ENCODE assay signal across 16 cellular contexts in the genomic region with DNA sequence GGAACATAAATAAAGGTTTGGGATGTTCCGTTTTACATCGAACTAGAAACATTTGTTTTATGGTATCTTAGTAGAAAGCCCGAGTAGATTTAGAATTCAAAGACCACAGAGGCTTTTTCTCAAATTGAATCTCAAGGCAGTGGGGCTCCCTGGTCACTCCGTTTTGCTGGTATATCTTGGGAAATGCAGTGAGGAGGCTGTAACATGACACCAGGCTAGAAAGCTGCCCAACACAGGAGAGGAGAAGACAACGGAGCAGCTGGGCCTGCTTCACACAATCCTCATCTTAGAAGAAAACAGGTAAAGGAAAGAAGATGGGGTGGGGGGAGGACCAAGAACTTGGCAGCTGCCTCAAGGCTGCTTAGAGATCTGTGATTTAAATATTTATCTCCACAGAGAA. TPM values are rescaled to one million over a fixed set of nuclear protein-coding genes. Genes with fewer than 3 reads are reported as not detected.
DNase-seq lines count a peak whose midpoint lies in the region; ATAC-seq and TF ChIP-seq lines count a peak whose summit lies in the region.
"Had no signal": no experiment of that assay in that cellular context is flagged by ENCODE, and none has a peak within 500 bp of the region (broad histone marks: within the 10 kb centered on the region; RNA-seq: fewer than 3 reads in every experiment).

No MANE protein-coding gene starts in this region.

- H3K27ac Mint-ChIP-seq in MCF 10A (ENCODE audit: low read depth, unreplicated experiment): no peak overlapping the region
- no peak overlapping the region for H3K27ac Mint-ChIP-seq in immature natural killer cell
- no peak overlapping the region for H3K27ac Mint-ChIP-seq in activated T-cell treated with anti-CD3 and anti-CD28 coated beads, Interleukin-2, amount 50 U/mL, for 72 hours
- H3K27ac Mint-ChIP-seq: T-helper 17 cell, type B pancreatic cell had no signal

- H3K9ac ChIP-seq in mammary epithelial cell (ENCODE audit: insufficient read depth, low read length) (no peak overlapping the region), iPS-20b (ENCODE audit: low read depth, low read length) (peak overlapping the region; percentile 29; the same call in 1 of the 2 replicates), MM.1S (ENCODE audit: low read length) (no peak overlapping the region)

- DNase-seq in MCF 10A (ENCODE audit: unreplicated experiment) (peak; percentile 61), mammary epithelial cell (no peak), astrocyte of the hippocampus (ENCODE audit: low read depth, low spot score) (peak; percentile 71), immature natural killer cell (no peak), MM.1S (no peak)
- DNase-seq in activated T-cell treated with anti-CD3 and anti-CD28 coated beads, Interleukin-2, amount 50 U/mL, for 72 hours: no peak
- DNase-seq: activated CD4-positive, alpha-beta T cell treated with anti-CD3 and anti-CD28 coated beads, Interleukin-2, amount 50 U/mL, for 48 hours; activated gamma-delta T cell; EL; left cardiac atrium; NCI-H2081 treated with DMSO at 0.1 percent for 48 hours; PC-9; T-helper 17 cell had no signal

- no peaks in the 10 kb centered on the region for H3K9me2 ChIP-seq in MM.1S (replicated peaks; ENCODE audit: insufficient read depth, low read length)

- H2AFZ ChIP-seq in mammary epithelial cell (ENCODE audit: low read depth, low read length): no peak overlapping the region
- H2AFZ ChIP-seq in MM.1S (ENCODE audit: low read length): no peak overlapping the region
- H2AFZ ChIP-seq: PC-9 had no signal

- TF ChIP-seq CTCF in MCF 10A (IDR thresholded peaks at IDR 0.05; ENCODE audit: unreplicated experiment): no peak
- no peak for TF ChIP-seq CTCF in mammary epithelial cell (conservative IDR thresholded peaks at IDR 0.05 in 1 of 2, IDR thresholded peaks at IDR 0.05 in 1 of 2; ENCODE audit: extremely low read depth in 1 of 2, insufficient read depth in 1 of 2, low read depth in 1 of 2, low read length in 2 of 2)
- no peak for TF ChIP-seq CTCF in MM.1S (IDR thresholded peaks at IDR 0.05; ENCODE audit: low read length)

- no peak overlapping the region for H3K27ac ChIP-seq in mammary epithelial cell (ENCODE audit: insufficient read depth, low read depth, low read length)
- H3K27ac ChIP-seq in iPS-20b (ENCODE audit: low read length): no peak overlapping the region
- H3K27ac ChIP-seq in MM.1S (ENCODE audit: low read length): no peak overlapping the region
- H3K27ac ChIP-seq: PC-9 had no signal

- no peak overlapping the region for H3K4me3 ChIP-seq in mammary epithelial cell (replicated peaks in 1 of 3; ENCODE audit: insufficient read depth in 1 of 3, low read depth in 2 of 3, low read length in 3 of 3)
- no peak overlapping the region for H3K4me3 ChIP-seq in iPS-20b (ENCODE audit: low read length)
- no peak overlapping the region for H3K4me3 ChIP-seq in MM.1S (ENCODE audit: low read length)
- H3K4me3 ChIP-seq: PC-9 had no signal

- WGBS in mammary epithelial cell (ENCODE audit: low coverage, missing lambda C conversion rate): 59% methylated on average over 5 of the region's 5 CpGs

- POLR2A ChIA-PET in MCF 10A (lab: Yijun Ruan, JAX): no interaction called here

- H3K4me3 Mint-ChIP-seq in MCF 10A (ENCODE audit: unreplicated experiment) (no peak overlapping the region), immature natural killer cell (no peak overlapping the region)
- H3K4me3 Mint-ChIP-seq in activated T-cell treated with anti-CD3 and anti-CD28 coated beads, Interleukin-2, amount 50 U/mL, for 72 hours: no peak overlapping the region
- H3K4me3 Mint-ChIP-seq: T-helper 17 cell, type B pancreatic cell had no signal

- no peaks in the 10 kb centered on the region for H3K27me3 ChIP-seq in mammary epithelial cell (ENCODE audit: insufficient read depth, low read length)
- H3K27me3 ChIP-seq in iPS-20b (ENCODE audit: insufficient read depth, low read length): no peaks in the 10 kb centered on the region
- H3K27me3 ChIP-seq in MM.1S (replicated peaks; ENCODE audit: insufficient read depth, low read length): no peaks in the 10 kb centered on the region

- H3K9me3 Mint-ChIP-seq in MCF 10A (ENCODE audit: unreplicated experiment) (no peaks in the 10 kb centered on the region), immature natural killer cell (peaks cover 0 to 3% (median 0%) of the 10 kb centered on the region in 6 donors)
- no peaks in the 10 kb centered on the region for H3K9me3 Mint-ChIP-seq in activated T-cell treated with anti-CD3 and anti-CD28 coated beads, Interleukin-2, amount 50 U/mL, for 72 hours
- H3K9me3 Mint-ChIP-seq: type B pancreatic cell had no signal

- H3K36me3 ChIP-seq in mammary epithelial cell (ENCODE audit: insufficient read depth, low read length): no peaks in the 10 kb centered on the region
- H3K36me3 ChIP-seq in iPS-20b (ENCODE audit: insufficient read depth, low read depth, low read length): no peaks in the 10 kb centered on the region
- no peaks in the 10 kb centered on the region for H3K36me3 ChIP-seq in MM.1S (replicated peaks; ENCODE audit: insufficient read depth, low read length)

- ATAC-seq in esophagus mucosa: no peak
- ATAC-seq in activated T-cell treated with anti-CD3 and anti-CD28 coated beads, Interleukin-2, amount 50 U/mL, for 72 hours (replicated peaks in 1 of 2): no peak
- ATAC-seq: T-helper 17 cell had no signal

- BruUV-seq in MCF 10A (replicated peaks; lab: Mats Ljungman, UMichigan) (no TSS peak), mammary epithelial cell (replicated peaks; lab: Mats Ljungman, UMichigan) (no TSS peak)

- H3K36me3 Mint-ChIP-seq in MCF 10A (ENCODE audit: insufficient read depth, unreplicated experiment) (no peaks in the 10 kb centered on the region), immature natural killer cell (no peaks in the 10 kb centered on the region)
- H3K36me3 Mint-ChIP-seq in activated T-cell treated with anti-CD3 and anti-CD28 coated beads, Interleukin-2, amount 50 U/mL, for 72 hours (ENCODE audit: insufficient read depth in 2 of 2): no peaks in the 10 kb centered on the region
- H3K36me3 Mint-ChIP-seq: type B pancreatic cell had no signal

- H3K79me2 ChIP-seq in mammary epithelial cell (ENCODE audit: insufficient read depth, low read length) (no peaks in the 10 kb centered on the region), MM.1S (ENCODE audit: low read length) (no peaks in the 10 kb centered on the region)

- H3K9me3 ChIP-seq in mammary epithelial cell (replicated peaks; ENCODE audit: insufficient read depth, low read length) (peaks cover 12% of the 10 kb centered on the region), iPS-20b (ENCODE audit: insufficient read depth, low read depth, low read length) (no peaks in the 10 kb centered on the region), MM.1S (replicated peaks; ENCODE audit: insufficient read depth, low read length) (no peaks in the 10 kb centered on the region)

- CTCF ChIA-PET in MCF 10A (lab: Yijun Ruan, JAX): interaction anchor here (1.2 kb wide), 1 partner anchor 9 kb away, joined by 6 read pairs; no protein-coding TSS in a partner anchor
- CTCF ChIA-PET in mammary epithelial cell (lab: Charles Lee; ENCODE audit: low non-redundant PET): no interaction called here

- dilution Hi-C loops in mammary epithelial cell (cut with HindIII; ENCODE audit: low sequenced_read_pairs): no loop called here

- H3F3A ChIP-seq in MM.1S (ENCODE audit: insufficient read depth, low read length): no peaks in the 10 kb centered on the region

- no peaks in the 10 kb centered on the region for H4K20me1 ChIP-seq in mammary epithelial cell (ENCODE audit: insufficient read depth, low read length)
- H4K20me1 ChIP-seq in MM.1S (ENCODE audit: insufficient read depth, low read length): no peaks in the 10 kb centered on the region

- H3K27me3 Mint-ChIP-seq in MCF 10A (ENCODE audit: insufficient read depth, unreplicated experiment): no peaks in the 10 kb centered on the region
- peaks cover 0 to 5% (median 0%) of the 10 kb centered on the region in 3 donors for H3K27me3 Mint-ChIP-seq in immature natural killer cell (ENCODE audit: low read depth in 3 of 3)
- peaks cover 22% of the 10 kb centered on the region for H3K27me3 Mint-ChIP-seq in activated T-cell treated with anti-CD3 and anti-CD28 coated beads, Interleukin-2, amount 50 U/mL, for 72 hours (ENCODE audit: low read depth)
- H3K27me3 Mint-ChIP-seq: type B pancreatic cell had no signal

- H3K4me2 ChIP-seq in mammary epithelial cell (ENCODE audit: insufficient read depth, low read depth, low read length) (no peak overlapping the region), MM.1S (ENCODE audit: low read depth, low read length) (no peak overlapping the region)
- H3K4me2 ChIP-seq: PC-9 had no signal

- H3K4me1 ChIP-seq in mammary epithelial cell (ENCODE audit: insufficient read depth, low read length): no peaks in the 10 kb centered on the region
- H3K4me1 ChIP-seq in iPS-20b (ENCODE audit: insufficient read depth, low read length): peaks cover 31% of the 10 kb centered on the region
- no peaks in the 10 kb centered on the region for H3K4me1 ChIP-seq in MM.1S (ENCODE audit: low read length)

- in situ Hi-C loops in mammary epithelial cell (cut with MboI; ENCODE audit: low sequenced_read_pairs in 2 of 2): no loop called here

- peaks cover 9% of the 10 kb centered on the region for H3K4me1 Mint-ChIP-seq in MCF 10A (ENCODE audit: insufficient read depth, unreplicated experiment)
- no peaks in the 10 kb centered on the region for H3K4me1 Mint-ChIP-seq in immature natural killer cell
- no peaks in the 10 kb centered on the region for H3K4me1 Mint-ChIP-seq in activated T-cell treated with anti-CD3 and anti-CD28 coated beads, Interleukin-2, amount 50 U/mL, for 72 hours (ENCODE audit: low read depth)

- intact Hi-C loops in MCF 10A (cut with micrococcal nuclease) (no loop called here), mammary epithelial cell (cut with micrococcal nuclease) (no loop called here)

RNA-seq across cellular contexts. Expression of gene EPB41L3, which starts 38.3 kb away (rescaled TPM):
- total RNA-seq in MCF 10A (2022): not detected in 2 replicates
- total RNA-seq in mammary epithelial cell: under 1 TPM in 1 of 2 donors, not detected in 1; 0.50 TPM
- polyA plus RNA-seq in mammary epithelial cell: not detected
- not detected for polyA minus RNA-seq in mammary epithelial cell
- under 1 TPM in 2 of 3 donors, not detected in 1; 0.61 to 0.63 TPM for polyA plus RNA-seq in immature natural killer cell
- total RNA-seq in esophagus mucosa: 16.3 TPM
- 1 to 10 TPM; 3.4 to 4.9 TPM for total RNA-seq in activated T-cell treated with anti-CD3 and anti-CD28 coated beads, Interleukin-2, amount 50 U/mL, for 72 hours
- total RNA-seq: PC-9 had no signal

Comparison
In these comparisons a context has a peak if more than half of its experiments do, and no peak if none do; other contexts are left out.
1. DNase-seq: peak in MCF 10A (single experiment) and astrocyte of the hippocampus (single experiment); none in mammary epithelial cell (single experiment), immature natural killer cell (0 of 3), activated T-cell treated with anti-CD3 and anti-CD28 coated beads, Interleukin-2, amount 50 U/mL, for 72 hours (0 of 2) and MM.1S (single experiment).